In genomic region chr17:8326591-8327583, GRCh38 we compare ENCODE assay signal across 1 cellular context.
TF ChIP-seq lines count a peak whose summit lies in the region.

No MANE protein-coding gene starts in this region.

TF ChIP-seq in GM23338, 12 proteins besides CTCF, POLR2A, EP300 and RAD21 (continued from another document):
- TF ChIP-seq REST (IDR thresholded peaks at IDR 0.05; ENCODE audit: unreplicated experiment) (no peak), POLR2AphosphoS5 (IDR thresholded peaks at IDR 0.05; ENCODE audit: low read depth) (no peak), NANOG (IDR thresholded peaks at IDR 0.05; ENCODE audit: borderline replicate concordance) (no peak), CREB1 (CRISPR knock-in tag; IDR thresholded peaks at IDR 0.05; ENCODE audit: low read depth) (no peak)
